Comparison of ENCODE assay signal across 7 cellular contexts in the genomic region with DNA sequence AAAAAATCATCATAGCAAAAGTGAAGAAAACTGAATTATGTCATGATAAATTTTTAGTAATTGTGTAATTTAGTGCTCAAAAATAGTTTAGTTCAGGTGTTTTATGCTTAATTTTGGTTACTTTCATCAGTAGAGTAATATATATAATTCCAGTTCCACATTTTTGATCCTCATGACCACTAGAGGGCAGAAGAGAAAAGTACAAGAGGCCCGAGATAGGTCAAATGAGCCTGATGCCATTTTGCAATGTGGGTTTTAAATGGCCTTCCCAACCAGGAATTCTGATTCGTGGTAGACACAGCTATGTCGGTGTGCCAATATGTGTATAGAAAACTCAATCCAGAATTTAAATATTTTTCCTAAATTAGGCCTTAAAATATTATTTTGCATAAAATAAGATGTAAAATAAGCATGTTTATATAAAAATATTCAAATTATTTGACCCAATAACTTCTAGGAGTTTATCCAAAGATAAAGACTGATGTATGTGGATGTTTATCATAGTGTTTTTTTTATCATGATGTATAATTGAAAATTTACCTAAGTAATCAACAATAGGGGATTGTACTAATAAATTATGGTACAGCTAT.
A peak's percentile ranks its signal among the peaks of the same experiment; 100 is the strongest.
DNase-seq lines count a peak whose midpoint lies in the region; ATAC-seq and TF ChIP-seq lines count a peak whose summit lies in the region.

No MANE protein-coding gene starts in this region.

- TF ChIP-seq CTCF in brain (conservative IDR thresholded peaks at IDR 0.05) (peak; percentile 85 to 87), suprapubic skin (IDR thresholded peaks at IDR 0.05) (peak; percentile 47 to 56)

- no peak overlapping the region for H3K27ac ChIP-seq in suprapubic skin

- WGBS in suprapubic skin: 4% methylated on average over 3 of the region's 3 CpGs

- DNase-seq in ELF-1 (ENCODE audit: low read depth, low spot score) (peak; percentile 25), NCI-H748 (lab: John Stamatoyannopoulos, UW; ENCODE audit: unreplicated experiment) (peak; percentile 74), iris pigment epithelial cell (ENCODE audit: low read depth) (peak; percentile 65), suprapubic skin (ENCODE audit: low spot score in 2 of 2) (no peak)

- no peaks in the 10 kb centered on the region for H3K36me3 ChIP-seq in suprapubic skin

- H3K4me1 Mint-ChIP-seq in brain: no peaks in the 10 kb centered on the region

- no peak overlapping the region for H3K27ac Mint-ChIP-seq in brain

- no peaks in the 10 kb centered on the region for H3K9me3 ChIP-seq in suprapubic skin

- H3K9me3 Mint-ChIP-seq in brain: peaks cover 4 to 18% (median 12%) of the 10 kb centered on the region in 5 experiments

- H3K4me3 ChIP-seq in suprapubic skin: no peak overlapping the region

- no peaks in the 10 kb centered on the region for H3K36me3 Mint-ChIP-seq in brain

- peak; percentile 59 for ATAC-seq in HG03378 (IDR thresholded peaks at IDR 0.05; ENCODE audit: unreplicated experiment)
- no peak for ATAC-seq in GM21717 (IDR thresholded peaks at IDR 0.05; ENCODE audit: unreplicated experiment)

- TF ChIP-seq EP300 in suprapubic skin (IDR thresholded peaks at IDR 0.05): no peak

- no peak overlapping the region for H3K4me3 Mint-ChIP-seq in brain

- H3K27me3 Mint-ChIP-seq in brain: no peaks in the 10 kb centered on the region

- no peaks in the 10 kb centered on the region for H3K4me1 ChIP-seq in suprapubic skin

- no peaks in the 10 kb centered on the region for H3K27me3 ChIP-seq in suprapubic skin

- TF ChIP-seq POLR2A in suprapubic skin (IDR thresholded peaks at IDR 0.05): no peak

Comparison
In these comparisons a context has a peak if more than half of its experiments do, and no peak if none do; other contexts are left out.
1. DNase-seq: peak in ELF-1 (single experiment), NCI-H748 (single experiment) and iris pigment epithelial cell (single experiment); none in suprapubic skin (0 of 2).